In the genomic region with DNA sequence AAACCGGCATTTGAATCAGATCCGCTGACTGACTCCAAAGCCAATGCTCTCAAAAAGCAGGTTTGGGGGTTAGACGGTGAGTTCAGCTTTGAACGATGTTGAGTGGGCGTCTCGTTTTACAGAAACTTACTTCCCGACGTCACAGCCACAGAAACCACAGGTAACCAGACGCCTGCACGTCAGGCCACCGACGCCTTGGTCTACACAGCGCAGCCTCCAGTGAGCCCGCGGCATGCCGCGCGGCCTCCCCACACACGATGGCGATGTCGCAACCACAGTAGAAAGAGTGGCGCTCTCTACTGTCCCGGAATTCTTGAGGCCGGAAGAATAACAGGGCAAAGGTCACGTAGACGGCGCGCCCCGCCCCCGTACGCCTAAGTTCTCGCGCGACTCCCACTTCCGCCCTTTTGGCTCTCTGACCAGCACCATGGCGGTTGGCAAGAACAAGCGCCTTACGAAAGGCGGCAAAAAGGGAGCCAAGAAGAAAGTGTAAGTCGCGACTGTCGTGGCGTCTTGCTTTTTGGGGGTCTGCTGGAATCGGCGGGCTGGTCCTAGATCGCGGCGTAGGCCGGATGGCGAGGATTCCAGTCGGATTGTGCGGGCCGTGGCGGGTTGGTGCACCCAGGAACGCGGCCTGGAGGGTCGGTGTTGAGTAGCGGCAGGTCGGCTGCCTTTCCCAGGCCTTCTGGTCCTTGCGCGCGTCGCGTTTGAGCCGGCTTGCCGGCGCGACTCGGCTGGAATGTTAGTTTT, we compare ENCODE assay signal across 8 cellular contexts. TPM values are rescaled to one million over a fixed set of nuclear protein-coding genes. Genes with fewer than 3 reads are reported as not detected.
DNase-seq lines count a peak whose midpoint lies in the region; ATAC-seq, FAIRE-seq and TF ChIP-seq lines count a peak whose summit lies in the region.

Gene RPS3A (plus strand): TSS at position 403 of the 750 bp plus-strand sequence. CDS start 25 bp downstream, at position 428.

- H3K36me3 ChIP-seq in kidney (ENCODE audit: control insufficient read depth in 1 of 2, insufficient read depth in 2 of 2, low read length in 2 of 2) = peaks cover 5 to 13% of the 10 kb centered on the region in 2 donors

- H3K9ac ChIP-seq in kidney (ENCODE audit: low read length in 2 of 2) = peak within 1 kb of the TSS; percentile 91 to 100

- peaks cover 4% of the 10 kb centered on the region in 2 donors for H3K4me1 ChIP-seq in kidney (ENCODE audit: control insufficient read depth in 1 of 2, insufficient read depth in 1 of 2, low read depth in 1 of 2, low read length in 2 of 2)

- TF ChIP-seq CTCF in AG10803 (conservative IDR thresholded peaks at IDR 0.05; ENCODE audit: low read length) (peak; percentile 84), kidney (IDR thresholded peaks at IDR 0.05; ENCODE audit: borderline replicate concordance, extremely low read depth, insufficient read depth) (peak; percentile 92)

- DNase-seq in AG10803 (ENCODE audit: low read depth) (peak; percentile 98), NCI-H446 (lab: John Stamatoyannopoulos, UW) (peak; percentile 81 to 96), cerebellar nuclear complex (lab: John Stamatoyannopoulos, UW) (peak; percentile 32 to 65), kidney (peak; percentile 98)
- peak; percentile 95 to 96 for DNase-seq in stimulated activated CD4-positive, alpha-beta T cell treated with anti-CD3 and anti-CD28 coated beads, Interleukin-15, amount 100 ng/mL, for 48 hours (ENCODE audit: low read depth in 2 of 2)

- H3K9me3 ChIP-seq in kidney (ENCODE audit: control insufficient read depth in 1 of 2, low read length in 2 of 2) = no peaks in the 10 kb centered on the region

- ATAC-seq in GM19023 (IDR thresholded peaks at IDR 0.05; ENCODE audit: unreplicated experiment) (peak; percentile 96), HG03342 (IDR thresholded peaks at IDR 0.05; ENCODE audit: unreplicated experiment) (peak; percentile 95)
- ATAC-seq in activated CD4-positive, CD25-positive, alpha-beta regulatory T cell treated with anti-CD3 and anti-CD28 coated beads, Interleukin-2, amount 50 U/mL, for 24 hours = peak; percentile 90 to 92

- intact Hi-C loops in kidney (cut with DNase I) = no loop called here

- peak within 1 kb of the TSS; percentile 86 to 95 for H3K27ac ChIP-seq in kidney (ENCODE audit: low read depth in 2 of 2, low read length in 2 of 2)

- H3K4me3 ChIP-seq in AG10803 (ENCODE audit: low read length) (peak within 1 kb of the TSS; percentile 86), kidney (ENCODE audit: low read length in 2 of 2) (peak within 1 kb of the TSS; percentile 92 to 100)

- peak; percentile 97 for FAIRE-seq in kidney (lab: Jason Lieb, UNC)

RNA-seq across cellular contexts. Expression of gene RPS3A, which starts in this region (rescaled TPM):
- total RNA-seq in kidney = 1,658 TPM
- polyA plus RNA-seq in kidney (ENCODE audit: insufficient read depth, low read depth, low replicate concordance) = 2,406 TPM

Comparison
In these comparisons a context has a peak if more than half of its experiments do, and no peak if none do; other contexts are left out.
1. Peak in every context shown above with its lines: DNase-seq, ATAC-seq, H3K4me3 ChIP-seq and H3K27ac ChIP-seq.